24 cellular contexts compared by ENCODE assay signal in the genomic region with DNA sequence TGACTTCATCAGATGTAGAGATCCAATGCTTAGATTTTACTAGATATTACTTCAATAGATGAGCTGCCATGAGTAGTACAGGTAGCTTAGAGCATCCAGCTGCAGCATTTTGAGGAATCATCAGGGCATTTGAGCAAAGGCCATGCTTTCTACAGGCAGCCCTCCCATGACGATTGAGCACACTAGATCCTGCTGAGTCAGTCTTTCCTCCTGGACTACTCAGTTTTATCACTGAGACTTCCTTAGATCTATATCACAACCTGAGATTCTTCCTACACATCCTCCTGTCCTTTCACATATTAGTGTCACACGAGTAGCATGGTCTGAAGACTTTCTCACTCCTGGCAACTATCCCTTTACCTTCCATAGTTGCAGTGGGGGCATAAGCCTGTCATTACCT.
"Had no signal": no experiment of that assay in that cellular context is flagged by ENCODE, and none has a peak within 500 bp of the region (broad histone marks: within the 10 kb centered on the region; RNA-seq: fewer than 3 reads in every experiment).

No MANE protein-coding gene starts in this region.

- DNase-seq: activated CD4-positive, alpha-beta T cell treated with anti-CD3 and anti-CD28 coated beads, Interleukin-2, amount 10 ng/mL, durations not matched to agents 7 days and 5 days; activated CD4-positive, alpha-beta T cell treated with anti-CD3 and anti-CD28 coated beads, Interleukin-2, amount 50 U/mL, for 48 hours; activated CD8-positive, alpha-beta T cell treated with anti-CD3 and anti-CD28 coated beads, Interleukin-2, amount 10 ng/mL, durations not matched to agents 7 days and 5 days; activated gamma-delta T cell; activated naive CD4-positive, alpha-beta T cell treated with Interleukin-2 at 50 U/mL for 16 hours; activated naive CD8-positive, alpha-beta T cell treated with anti-CD3 and anti-CD28 coated beads, Interleukin-2, amount 10 ng/mL, durations not matched to agents 7 days and 5 days; activated T-cell treated with anti-CD3 and anti-CD28 coated beads, Interleukin-2, amount 50 U/mL, for 24 hours; amygdala; NCI-H1092 treated with DMSO at 0.1 percent for 48 hours; NCI-H1417; NCI-H146; NCI-H187; NCI-H2029 treated with DMSO at 0.1 percent for 48 hours; NCI-H2171 treated with DMSO at 0.1 percent for 48 hours; NCI-H2227 treated with DMSO at 0.1 percent for 48 hours; NCI-H446 treated with DMSO at 0.1 percent for 48 hours; NCI-H524; NK-92 treated with Interleukin-12 subunit alpha and Interleukin-12 subunit beta, amount 100 ng/mL, for 24 hours; SHP77; SJCRH30 had no signal

- H3K4me1 ChIP-seq: ascending aorta, SJCRH30 had no signal

- H3K36me3 ChIP-seq: ascending aorta, cardiac muscle cell, SJCRH30 had no signal

- H3K4me3 ChIP-seq: ascending aorta, cardiac muscle cell, SJCRH30, SK-N-MC had no signal

- H3K27ac ChIP-seq: ascending aorta, cardiac muscle cell, SJCRH30, SK-N-MC had no signal

- FAIRE-seq: TTC549 had no signal

- H3K9me3 ChIP-seq: ascending aorta, SJCRH30 had no signal

- H3K27me3 ChIP-seq: ascending aorta, cardiac muscle cell, SJCRH30 had no signal
